In the genomic region with DNA sequence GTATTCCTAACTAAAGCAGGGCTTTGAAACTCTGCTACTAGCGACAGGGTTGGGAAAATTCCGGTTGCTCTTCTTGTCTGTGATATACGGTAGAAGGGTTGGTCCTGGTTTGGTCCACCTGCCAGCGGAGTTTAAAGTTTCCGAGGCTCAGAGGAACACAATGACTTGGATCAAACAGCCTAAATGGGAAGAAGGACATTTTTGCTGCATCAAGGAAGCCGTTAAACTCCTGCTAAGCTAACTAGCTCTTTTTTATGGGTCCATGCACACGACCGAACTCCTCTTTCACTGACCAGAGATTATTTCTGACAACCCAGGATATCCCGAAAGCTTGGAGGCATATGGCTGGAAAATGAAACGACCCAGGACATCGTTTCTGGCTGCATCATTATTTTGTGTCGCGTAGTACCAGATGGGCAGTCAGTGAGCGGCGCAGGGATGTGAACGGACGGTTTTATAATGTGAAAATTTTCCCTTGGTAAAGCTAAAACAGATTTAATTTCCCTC, we compare ENCODE assay signal across 9 cellular contexts. TPM values are rescaled to one million over a fixed set of nuclear protein-coding genes. Genes with fewer than 3 reads are reported as not detected.
DNase-seq lines count a peak whose midpoint lies in the region; ATAC-seq and TF ChIP-seq lines count a peak whose summit lies in the region.
"Had no signal": no experiment of that assay in that cellular context is flagged by ENCODE, and none has a peak within 500 bp of the region (broad histone marks: within the 10 kb centered on the region; RNA-seq: fewer than 3 reads in every experiment).

A gene with protein sequence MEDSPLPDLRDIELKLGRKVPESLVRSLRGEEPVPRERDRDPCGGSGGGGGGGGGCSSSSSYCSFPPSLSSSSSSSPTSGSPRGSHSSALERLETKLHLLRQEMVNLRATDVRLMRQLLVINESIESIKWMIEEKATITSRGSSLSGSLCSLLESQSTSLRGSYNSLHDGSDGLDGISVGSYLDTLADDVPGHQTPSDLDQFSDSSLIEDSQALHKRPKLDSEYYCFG (plus strand): TSS at position 160 of the 507 bp plus-strand sequence. CDS start 696 bp downstream, outside the sequence.

- H3K9me3 ChIP-seq in liver (ENCODE audit: control insufficient read depth in 4 of 4, low read length in 3 of 4) (no peaks in the 10 kb centered on the region), suprapubic skin (no peaks in the 10 kb centered on the region)
- H3K9me3 ChIP-seq: neutrophil had no signal

- no peaks in the 10 kb centered on the region for H3K36me3 ChIP-seq in liver (ENCODE audit: control insufficient read depth in 4 of 4, insufficient read depth in 3 of 4, low read depth in 1 of 4, low read length in 3 of 4)
- H3K36me3 ChIP-seq in suprapubic skin: no peaks in the 10 kb centered on the region
- H3K36me3 ChIP-seq: neutrophil had no signal

- no peak for DNase-seq in Right ventricle myocardium inferior (ENCODE audit: missing footprints)
- DNase-seq in cardiac septum (ENCODE audit: low spot score): no peak
- peak; percentile 94 for DNase-seq in OCI-M1 (lab: John Stamatoyannopoulos, UW)
- peak in 8 of 10 donors; percentile 41 to 69 (median 58) for DNase-seq in dorsolateral prefrontal cortex
- no peak for DNase-seq in suprapubic skin (ENCODE audit: low spot score in 2 of 2)
- no peak for DNase-seq in stimulated activated CD4-positive, alpha-beta T cell treated with anti-CD3 and anti-CD28 coated beads, Interleukin-4, amount 100 ng/mL, for 1 hour
- DNase-seq in T-helper 9 cell: no peak

- TF ChIP-seq POLR2A in suprapubic skin (IDR thresholded peaks at IDR 0.05): no peak

- WGBS in liver: under 1% methylated on average over 17 of the region's 17 CpGs
- under 1% methylated on average over 17 of the region's 17 CpGs for WGBS in suprapubic skin

- TF ChIP-seq CTCF in dorsolateral prefrontal cortex (IDR thresholded peaks at IDR 0.05 in 54 of 56, conservative IDR thresholded peaks at IDR 0.05 in 2 of 56; ENCODE audit: low read depth in 1 of 56, partially characterized antibody in 56 of 56): peak in 5 of 56 donors; percentile 10 to 33 (median 11)
- TF ChIP-seq CTCF in liver (IDR thresholded peaks at IDR 0.05; ENCODE audit: low read depth, low read length, missing input control): no peak
- no peak for TF ChIP-seq CTCF in suprapubic skin (IDR thresholded peaks at IDR 0.05)

- H3K27me3 ChIP-seq in dorsolateral prefrontal cortex (no peaks in the 10 kb centered on the region), liver (ENCODE audit: control insufficient read depth in 4 of 4, insufficient read depth in 4 of 4, low read length in 3 of 4) (no peaks in the 10 kb centered on the region), suprapubic skin (no peaks in the 10 kb centered on the region)

- peak within 1 kb of the TSS; percentile 51 to 95 (median 80) for H3K4me3 ChIP-seq in dorsolateral prefrontal cortex
- H3K4me3 ChIP-seq in liver (ENCODE audit: low read depth in 1 of 3, low read length in 3 of 3): peak within 1 kb of the TSS; percentile 54 to 97 (median 92)
- peak within 1 kb of the TSS; percentile 69 for H3K4me3 ChIP-seq in suprapubic skin

- peak within 1 kb of the TSS; percentile 72 to 84 for H3K9ac ChIP-seq in liver (ENCODE audit: low read depth in 1 of 2, low read length in 2 of 2)

- H3K27ac ChIP-seq in dorsolateral prefrontal cortex (peak within 1 kb of the TSS; percentile 74 to 99 (median 96)), liver (ENCODE audit: low read depth in 1 of 2, low read length in 2 of 2) (peak within 1 kb of the TSS; percentile 99), suprapubic skin (peak within 1 kb of the TSS; percentile 93)
- H3K27ac ChIP-seq: neutrophil had no signal

- TF ChIP-seq EP300 in suprapubic skin (IDR thresholded peaks at IDR 0.05): no peak

- intact Hi-C loops in Right ventricle myocardium inferior (cut with DNase I): loop anchor here (5.0 kb wide), 3 partner anchors 37 to 107 kb away; no protein-coding TSS in a partner anchor
- intact Hi-C loops in cardiac septum (cut with DNase I): loop anchor here (5.0 kb wide), 1 partner anchor 107 kb away; no protein-coding TSS in a partner anchor
- intact Hi-C loops in dorsolateral prefrontal cortex (cut with DNase I): loop anchor here (2.0 to 5.0 kb wide), 4 partner anchors 16 to 112 kb away; no protein-coding TSS in a partner anchor

- peaks cover 2 to 10% (median 5%) of the 10 kb centered on the region in 4 donors for H3K4me1 ChIP-seq in liver (ENCODE audit: control insufficient read depth in 4 of 4, insufficient read depth in 4 of 4, low read length in 3 of 4)
- H3K4me1 ChIP-seq in suprapubic skin: peaks cover 26% of the 10 kb centered on the region

- peak; percentile 70 for ATAC-seq in Right ventricle myocardium inferior

- peak; percentile 50 to 71 for TF ChIP-seq RAD21 in liver (IDR thresholded peaks at IDR 0.05)

TF ChIP-seq in liver, 16 proteins besides CTCF, POLR2A, EP300 and RAD21:
- TF ChIP-seq FOXA2 (IDR thresholded peaks at IDR 0.05) (no peak), FOXA1 (IDR thresholded peaks at IDR 0.05) (no peak), ATF3 (IDR thresholded peaks at IDR 0.05) (peak; percentile 11), YY1 (IDR thresholded peaks at IDR 0.05) (peak; percentile 81), JUND (IDR thresholded peaks at IDR 0.05) (peak in 1 of 2 donors; percentile 15), EGR1 (IDR thresholded peaks at IDR 0.05; ENCODE audit: low read depth in 2 of 2) (peak in 1 of 2 donors; percentile 52), SP1 (IDR thresholded peaks at IDR 0.05) (peak; percentile 60), ZBTB33 (IDR thresholded peaks at IDR 0.05) (peak; percentile 39), NR2F2 (IDR thresholded peaks at IDR 0.05) (no peak), HNF4A (conservative IDR thresholded peaks at IDR 0.05) (peak; percentile 54 to 69), TAF1 (conservative IDR thresholded peaks at IDR 0.05) (peak; percentile 90), RXRA (IDR thresholded peaks at IDR 0.05) (peak in 1 of 2 donors; percentile 59), GABPA (IDR thresholded peaks at IDR 0.05 in 1 of 2, conservative IDR thresholded peaks at IDR 0.05 in 1 of 2) (no peak), HNF4G (IDR thresholded peaks at IDR 0.05) (no peak)
- TF ChIP-seq, protein P1, sequence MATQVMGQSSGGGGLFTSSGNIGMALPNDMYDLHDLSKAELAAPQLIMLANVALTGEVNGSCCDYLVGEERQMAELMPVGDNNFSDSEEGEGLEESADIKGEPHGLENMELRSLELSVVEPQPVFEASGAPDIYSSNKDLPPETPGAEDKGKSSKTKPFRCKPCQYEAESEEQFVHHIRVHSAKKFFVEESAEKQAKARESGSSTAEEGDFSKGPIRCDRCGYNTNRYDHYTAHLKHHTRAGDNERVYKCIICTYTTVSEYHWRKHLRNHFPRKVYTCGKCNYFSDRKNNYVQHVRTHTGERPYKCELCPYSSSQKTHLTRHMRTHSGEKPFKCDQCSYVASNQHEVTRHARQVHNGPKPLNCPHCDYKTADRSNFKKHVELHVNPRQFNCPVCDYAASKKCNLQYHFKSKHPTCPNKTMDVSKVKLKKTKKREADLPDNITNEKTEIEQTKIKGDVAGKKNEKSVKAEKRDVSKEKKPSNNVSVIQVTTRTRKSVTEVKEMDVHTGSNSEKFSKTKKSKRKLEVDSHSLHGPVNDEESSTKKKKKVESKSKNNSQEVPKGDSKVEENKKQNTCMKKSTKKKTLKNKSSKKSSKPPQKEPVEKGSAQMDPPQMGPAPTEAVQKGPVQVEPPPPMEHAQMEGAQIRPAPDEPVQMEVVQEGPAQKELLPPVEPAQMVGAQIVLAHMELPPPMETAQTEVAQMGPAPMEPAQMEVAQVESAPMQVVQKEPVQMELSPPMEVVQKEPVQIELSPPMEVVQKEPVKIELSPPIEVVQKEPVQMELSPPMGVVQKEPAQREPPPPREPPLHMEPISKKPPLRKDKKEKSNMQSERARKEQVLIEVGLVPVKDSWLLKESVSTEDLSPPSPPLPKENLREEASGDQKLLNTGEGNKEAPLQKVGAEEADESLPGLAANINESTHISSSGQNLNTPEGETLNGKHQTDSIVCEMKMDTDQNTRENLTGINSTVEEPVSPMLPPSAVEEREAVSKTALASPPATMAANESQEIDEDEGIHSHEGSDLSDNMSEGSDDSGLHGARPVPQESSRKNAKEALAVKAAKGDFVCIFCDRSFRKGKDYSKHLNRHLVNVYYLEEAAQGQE (IDR thresholded peaks at IDR 0.05): peak; percentile 88
- TF ChIP-seq, protein P2, sequence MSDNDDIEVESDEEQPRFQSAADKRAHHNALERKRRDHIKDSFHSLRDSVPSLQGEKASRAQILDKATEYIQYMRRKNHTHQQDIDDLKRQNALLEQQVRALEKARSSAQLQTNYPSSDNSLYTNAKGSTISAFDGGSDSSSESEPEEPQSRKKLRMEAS (IDR thresholded peaks at IDR 0.05): peak; percentile 52
TF ChIP-seq in liver: peak in this region for 11.

RNA-seq across cellular contexts. Expression of the gene that starts here (rescaled TPM):
- 1.9 TPM for total RNA-seq in Right ventricle myocardium inferior
- 2.6 TPM for total RNA-seq in cardiac septum
- total RNA-seq in dorsolateral prefrontal cortex: 10 to 100 TPM in 58 of 120 experiments, 1 to 10 TPM in 62; 2.9 to 37.9 (median 9.8) TPM
- total RNA-seq in liver: 10 to 100 TPM in 1 of 2 donors, 1 to 10 TPM in 1; 4.2 to 18.6 TPM
- 1 to 10 TPM; 7.8 to 9.9 TPM for polyA plus RNA-seq in liver
- total RNA-seq in suprapubic skin: 10 to 100 TPM in 3 of 4 donors, 1 to 10 TPM in 1; 9.6 to 26.0 (median 12.6) TPM

Comparison
In these comparisons a context has a peak if more than half of its experiments do, and no peak if none do; other contexts are left out.
1. DNase-seq: peak in OCI-M1 (single experiment) and dorsolateral prefrontal cortex (8 of 10); none in Right ventricle myocardium inferior (single experiment), cardiac septum (single experiment), suprapubic skin (0 of 2), stimulated activated CD4-positive, alpha-beta T cell treated with anti-CD3 and anti-CD28 coated beads, Interleukin-4, amount 100 ng/mL, for 1 hour (single experiment) and T-helper 9 cell (single experiment).
2. Peak in every context shown above with its lines, with median percentiles within 50 percentile points of each other: H3K27ac ChIP-seq and H3K4me3 ChIP-seq.